Comparison of ENCODE assay signal across 1 cellular context in the genomic region with DNA sequence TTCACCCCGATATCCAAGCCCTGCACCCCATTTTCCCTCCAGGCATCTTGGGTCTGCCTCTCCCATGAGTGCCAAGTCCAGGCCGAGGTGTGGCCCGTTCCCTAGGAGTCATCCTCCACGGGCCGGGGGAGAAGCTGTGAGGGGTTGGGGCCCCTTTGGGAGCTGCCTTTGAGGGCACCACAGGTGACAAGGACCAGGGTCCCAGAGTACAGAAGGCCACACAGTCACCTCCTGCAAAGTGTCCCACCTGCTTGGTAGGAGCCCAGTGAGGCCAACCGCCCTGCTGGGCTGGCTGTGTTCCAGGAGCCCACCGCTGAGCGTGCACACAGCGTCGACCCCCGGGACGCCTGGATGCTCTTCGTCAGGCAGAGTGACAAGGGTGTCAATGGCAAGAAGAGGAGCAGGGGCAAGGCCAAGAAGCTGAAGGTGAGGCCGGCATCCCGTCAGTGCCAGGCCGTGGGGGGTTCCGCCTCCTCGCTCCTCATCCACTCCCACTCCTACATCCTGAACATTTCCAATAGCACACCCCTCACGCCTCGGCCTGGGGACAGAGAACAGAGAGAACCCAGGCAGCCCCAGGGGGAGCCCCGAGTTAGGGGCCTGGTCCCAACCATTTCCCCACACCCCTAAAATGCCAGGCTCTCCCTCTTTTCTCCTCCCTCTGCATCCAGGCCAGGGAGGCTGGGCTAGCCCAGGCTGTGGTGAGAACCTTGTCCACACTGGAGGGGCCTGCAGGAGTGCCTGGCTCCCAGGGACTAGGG.
TF ChIP-seq lines count a peak whose summit lies in the region.

No MANE protein-coding gene starts in this region.

TF ChIP-seq in H1, 55 proteins besides CTCF, POLR2A, EP300 and RAD21:
- no peak for TF ChIP-seq SIX5 (IDR thresholded peaks at IDR 0.05; ENCODE audit: low read depth, low read length)
- TF ChIP-seq KDM5A (IDR thresholded peaks at IDR 0.05; ENCODE audit: low read length), result no peak
- no peak for TF ChIP-seq TBP (IDR thresholded peaks at IDR 0.05; ENCODE audit: low read depth, low read length)
- no peak for TF ChIP-seq CBX8 (IDR thresholded peaks at IDR 0.05; ENCODE audit: borderline replicate concordance, low read depth, low read length)
- TF ChIP-seq RBBP5 (IDR thresholded peaks at IDR 0.05; ENCODE audit: borderline replicate concordance, low read depth, low read length), result no peak
- no peak for TF ChIP-seq NRF1 (IDR thresholded peaks at IDR 0.05; ENCODE audit: low read depth, low read length)
- no peak for TF ChIP-seq HDAC6 (IDR thresholded peaks at IDR 0.05; ENCODE audit: low read depth, low read length)
- TF ChIP-seq NANOG (IDR thresholded peaks at IDR 0.05; ENCODE audit: insufficient read depth, low read depth, low read length, poor library complexity, severe bottlenecking), result no peak
- TF ChIP-seq FOSL1 (IDR thresholded peaks at IDR 0.05; ENCODE audit: insufficient read depth, low read depth, low read length), result no peak
- no peak for TF ChIP-seq SP1 (IDR thresholded peaks at IDR 0.05; ENCODE audit: low read depth, low read length)
- no peak for TF ChIP-seq PHF8 (conservative IDR thresholded peaks at IDR 0.05; ENCODE audit: low read depth, low read length)
- TF ChIP-seq, protein P1, sequence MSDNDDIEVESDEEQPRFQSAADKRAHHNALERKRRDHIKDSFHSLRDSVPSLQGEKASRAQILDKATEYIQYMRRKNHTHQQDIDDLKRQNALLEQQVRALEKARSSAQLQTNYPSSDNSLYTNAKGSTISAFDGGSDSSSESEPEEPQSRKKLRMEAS (IDR thresholded peaks at IDR 0.05), result no peak
- TF ChIP-seq ZNF274 (IDR thresholded peaks at IDR 0.05; ENCODE audit: borderline replicate concordance, extremely low read depth, low read length), result no peak
- no peak for TF ChIP-seq GABPA (IDR thresholded peaks at IDR 0.05; ENCODE audit: borderline replicate concordance, insufficient read depth, low read length)
- TF ChIP-seq POU5F1 (IDR thresholded peaks at IDR 0.05; ENCODE audit: low read depth, low read length), result no peak
- no peak for TF ChIP-seq POLR2AphosphoS5 (IDR thresholded peaks at IDR 0.05; ENCODE audit: low read depth, low read length)
- TF ChIP-seq HDAC2 (IDR thresholded peaks at IDR 0.05; ENCODE audit: borderline replicate concordance in 1 of 2, low read depth in 2 of 2, low read length in 2 of 2), result no peak
- TF ChIP-seq JUN (IDR thresholded peaks at IDR 0.05; ENCODE audit: low read depth, low read length), result no peak
- TF ChIP-seq CBX5 (IDR thresholded peaks at IDR 0.05; ENCODE audit: low read depth, low read length), result no peak
- no peak for TF ChIP-seq ASH2L (IDR thresholded peaks at IDR 0.05; ENCODE audit: low read length)
